ENCODE assay signal across 33 cellular contexts in genomic region chr2:142670362-142670761, GRCh38.
"Had no signal": no experiment of that assay in that cellular context is flagged by ENCODE, and none has a peak within 500 bp of the region (broad histone marks: within the 10 kb centered on the region; RNA-seq: fewer than 3 reads in every experiment).

No MANE protein-coding gene starts in this region.

- H3K4me3 ChIP-seq: adrenal gland, ascending aorta, body of pancreas, breast epithelium, cardiac muscle cell had no signal

- H3K4me1 ChIP-seq: adrenal gland, ascending aorta, body of pancreas, breast epithelium had no signal

- H3K27ac ChIP-seq: adrenal gland, ascending aorta, body of pancreas, brain microvascular endothelial cell, breast epithelium, cardiac muscle cell had no signal

- H3K9me3 ChIP-seq: adrenal gland, ascending aorta, body of pancreas, breast epithelium had no signal

- DNase-seq: activated effector memory CD4-positive, alpha-beta T cell treated with anti-CD3 and anti-CD28 coated beads, Interleukin-2, amount 50 U/mL, for 16 hours; activated effector memory CD4-positive, alpha-beta T cell treated with Interleukin-2 at 50 U/mL for 16 hours; activated gamma-delta T cell; activated gamma-delta T cell treated with Interleukin-2 at 50 U/mL for 16 hours; activated naive CD4-positive, alpha-beta T cell; activated naive CD4-positive, alpha-beta T cell treated with anti-CD3 and anti-CD28 coated beads for 36 hours; activated naive CD4-positive, alpha-beta T cell treated with anti-CD3 and anti-CD28 coated beads, Interleukin-2, amount 10 ng/mL, durations not matched to agents 7 days and 5 days; activated naive CD4-positive, alpha-beta T cell treated with anti-CD3 and anti-CD28 coated beads, Interleukin-2, amount 50 U/mL, for 16 hours; activated naive CD4-positive, alpha-beta T cell treated with Interleukin-2 at 50 U/mL for 16 hours; activated naive CD8-positive, alpha-beta T cell treated with anti-CD3 and anti-CD28 coated beads for 36 hours; activated naive CD8-positive, alpha-beta T cell treated with anti-CD3 and anti-CD28 coated beads, Interleukin-2, amount 10 ng/mL, durations not matched to agents 7 days and 5 days; activated naive CD8-positive, alpha-beta T cell treated with anti-CD3 and anti-CD28 coated beads, Interleukin-2, amount 50 U/mL, for 24 hours; activated T-cell treated with anti-CD3 and anti-CD28 coated beads, Interleukin-2, amount 50 U/mL, for 4 hours; activated T-cell treated with anti-CD3 and anti-CD28 coated beads, Interleukin-2, amount 50 U/mL, for 48 hours; activated T-cell treated with anti-CD3 and anti-CD28 coated beads, Interleukin-2, amount 50 U/mL, for 72 hours; adrenal gland; amniotic stem cell; amygdala; anterior cingulate cortex; aorta; body of pancreas; brain microvascular endothelial cell; caudate nucleus; central memory CD4-positive, alpha-beta T cell; cerebellar nuclear complex had no signal

- H3K27me3 ChIP-seq: adrenal gland, ascending aorta, body of pancreas, brain microvascular endothelial cell, breast epithelium, cardiac muscle cell had no signal

- H3K36me3 ChIP-seq: adrenal gland, ascending aorta, brain microvascular endothelial cell, breast epithelium, cardiac muscle cell had no signal

- ATAC-seq: activated naive CD4-positive, alpha-beta T cell treated with anti-CD3 and anti-CD28 coated beads, Interleukin-2, amount 50 U/mL, for 72 hours; activated naive CD8-positive, alpha-beta T cell treated with anti-CD3 and anti-CD28 coated beads, Interleukin-2, amount 50 U/mL, for 24 hours; activated T-cell treated with anti-CD3 and anti-CD28 coated beads, Interleukin-2, amount 50 U/mL, for 4 hours; activated T-cell treated with anti-CD3 and anti-CD28 coated beads, Interleukin-2, amount 50 U/mL, for 72 hours; activated T-helper 17 cell treated with anti-CD3 and anti-CD28 coated beads, Interleukin-2, amount 50 U/mL, for 72 hours; body of pancreas had no signal

- FAIRE-seq: astrocyte, bronchial epithelial cell, colon had no signal
